Comparison of ENCODE assay signal across 11 cellular contexts in the genomic region with DNA sequence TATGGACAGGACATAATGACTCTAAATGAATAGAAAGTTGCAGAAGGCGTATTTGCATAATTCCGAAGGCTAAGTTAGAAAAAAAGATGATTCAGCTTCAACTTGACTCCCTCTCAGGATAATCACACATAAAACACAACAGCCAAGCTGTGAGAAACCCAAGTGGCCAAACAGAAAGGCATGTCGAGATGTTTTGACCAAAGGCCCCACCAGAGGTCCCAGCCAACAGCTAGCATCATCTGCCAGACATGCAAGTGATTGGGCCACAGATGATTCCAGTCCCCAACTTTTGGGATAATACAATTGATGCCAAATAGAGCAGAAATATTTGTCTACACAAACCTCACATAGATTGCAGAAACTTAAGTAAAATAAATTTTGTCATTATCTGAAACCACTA.
DNase-seq lines count a peak whose midpoint lies in the region; ATAC-seq and TF ChIP-seq lines count a peak whose summit lies in the region.
"Had no signal": no experiment of that assay in that cellular context is flagged by ENCODE, and none has a peak within 500 bp of the region (broad histone marks: within the 10 kb centered on the region; RNA-seq: fewer than 3 reads in every experiment).

No MANE protein-coding gene starts in this region.

- H3K27me3 ChIP-seq in colonic mucosa (no peaks in the 10 kb centered on the region), psoas muscle (ENCODE audit: insufficient read depth in 3 of 3, low read length in 2 of 3) (no peaks in the 10 kb centered on the region), aorta (ENCODE audit: control insufficient read depth in 1 of 2, insufficient read depth in 2 of 2, low read length in 1 of 2) (no peaks in the 10 kb centered on the region), prostate gland (replicated peaks; ENCODE audit: insufficient read depth) (no peaks in the 10 kb centered on the region)

- H3K4me3 ChIP-seq in colonic mucosa (no peak overlapping the region), psoas muscle (no peak overlapping the region), aorta (ENCODE audit: low read length in 2 of 2) (no peak overlapping the region), prostate gland (no peak overlapping the region)
- H3K4me3 ChIP-seq: GM23338 had no signal

- DNase-seq in EH (ENCODE audit: low read depth) (peak; percentile 22), colonic mucosa (peak; percentile 18), psoas muscle (peak; percentile 30 to 50), aorta (peak; percentile 53 to 61), NCI-H2081 (lab: John Stamatoyannopoulos, UW) (no peak), prostate gland (ENCODE audit: low spot score) (no peak)
- DNase-seq: CD8-positive, alpha-beta memory T cell; DMS53; H7 had no signal

- TF ChIP-seq CTCF in colonic mucosa (IDR thresholded peaks at IDR 0.05) (no peak), psoas muscle (IDR thresholded peaks at IDR 0.05) (no peak), prostate gland (IDR thresholded peaks at IDR 0.05) (no peak)

- intact Hi-C loops in colonic mucosa (cut with DNase I) = no loop called here
- intact Hi-C loops in psoas muscle (cut with DNase I) = no loop called here
- intact Hi-C loops in aorta (cut with DNase I) = no loop called here
- intact Hi-C loops in prostate gland (cut with DNase I) = no loop called here

- ATAC-seq in psoas muscle = no peak
- peak; percentile 67 for ATAC-seq in aorta (ENCODE audit: low FRiP score)
- ATAC-seq in HG03175 (IDR thresholded peaks at IDR 0.05; ENCODE audit: unreplicated experiment) = no peak
- ATAC-seq: GM23338 had no signal

- WGBS in psoas muscle, 3 donors = 36 to 42% (median 38%) methylated on average over 3 of the region's 3 CpGs
- WGBS in aorta, 2 donors = 56 to 75% methylated on average over 3 of the region's 3 CpGs
- 59% methylated on average over 3 of the region's 3 CpGs for WGBS in prostate gland

- H3K9me3 ChIP-seq in colonic mucosa (no peaks in the 10 kb centered on the region), psoas muscle (no peaks in the 10 kb centered on the region), aorta (ENCODE audit: control insufficient read depth, low read length) (no peaks in the 10 kb centered on the region), prostate gland (no peaks in the 10 kb centered on the region)

- H3K4me1 ChIP-seq in colonic mucosa (no peaks in the 10 kb centered on the region), psoas muscle (no peaks in the 10 kb centered on the region), aorta (ENCODE audit: control insufficient read depth in 1 of 2, insufficient read depth in 2 of 2, low read length in 2 of 2) (no peaks in the 10 kb centered on the region), prostate gland (replicated peaks) (no peaks in the 10 kb centered on the region)

- H3K36me3 ChIP-seq in colonic mucosa (no peaks in the 10 kb centered on the region), psoas muscle (ENCODE audit: insufficient read depth in 1 of 2, low read depth in 1 of 2) (peaks cover 0 to 3% of the 10 kb centered on the region in 2 donors), aorta (ENCODE audit: control insufficient read depth in 1 of 2, insufficient read depth in 2 of 2, low read length in 1 of 2) (no peaks in the 10 kb centered on the region), prostate gland (no peaks in the 10 kb centered on the region)

- no peak overlapping the region for H3K27ac ChIP-seq in colonic mucosa
- H3K27ac ChIP-seq in psoas muscle = no peak overlapping the region
- H3K27ac ChIP-seq in aorta (ENCODE audit: low read depth in 1 of 2, low read length in 2 of 2) = no peak overlapping the region
- no peak overlapping the region for H3K27ac ChIP-seq in prostate gland

- no peak overlapping the region for H3K9ac ChIP-seq in colonic mucosa (ENCODE audit: low read depth in 2 of 2, low read length in 2 of 2)

- no peak for TF ChIP-seq POLR2A in prostate gland (IDR thresholded peaks at IDR 0.05)

Comparison
In these comparisons a context has a peak if more than half of its experiments do, and no peak if none do; other contexts are left out.
1. DNase-seq: peak in EH (single experiment), colonic mucosa (single experiment), psoas muscle (2 of 2) and aorta (2 of 2); none in NCI-H2081 (0 of 2) and prostate gland (single experiment).